21 cellular contexts compared by ENCODE assay signal in genomic region chr17:2309338-2310143, GRCh38. TPM values are rescaled to one million over a fixed set of nuclear protein-coding genes. Genes with fewer than 3 reads are reported as not detected.
A peak's percentile ranks its signal among the peaks of the same experiment; 100 is the strongest.
DNase-seq lines count a peak whose midpoint lies in the region; ATAC-seq, FAIRE-seq and TF ChIP-seq lines count a peak whose summit lies in the region.
"Had no signal": no experiment of that assay in that cellular context is flagged by ENCODE, and none has a peak within 500 bp of the region (broad histone marks: within the 10 kb centered on the region; RNA-seq: fewer than 3 reads in every experiment).

No MANE protein-coding gene starts in this region.

- H3K27me3 Mint-ChIP-seq in MCF 10A (ENCODE audit: insufficient read depth, unreplicated experiment) (no peaks in the 10 kb centered on the region), progenitor cell of endocrine pancreas (no peaks in the 10 kb centered on the region)
- H3K27me3 Mint-ChIP-seq in activated T-helper 17 cell treated with anti-CD3 and anti-CD28 coated beads, Interleukin-2, amount 50 U/mL, for 72 hours, result no peaks in the 10 kb centered on the region
- H3K27me3 Mint-ChIP-seq: memory B cell; stimulated activated naive B cell treated with anti-CD40 and anti-IgM and Interleukin-4, amounts not matched to agents 10 μg/mL and 1 μg/mL and 100 μg/mL, for 72 hours had no signal

- H2AFZ ChIP-seq in mammary epithelial cell (ENCODE audit: low read depth, low read length), result no peak overlapping the region

- no peaks in the 10 kb centered on the region for H4K20me1 ChIP-seq in mammary epithelial cell (ENCODE audit: insufficient read depth, low read length)

- H3K4me3 Mint-ChIP-seq in MCF 10A (ENCODE audit: unreplicated experiment), result no peak overlapping the region
- H3K4me3 Mint-ChIP-seq in activated T-helper 17 cell treated with anti-CD3 and anti-CD28 coated beads, Interleukin-2, amount 50 U/mL, for 72 hours, result no peak overlapping the region
- no peak overlapping the region for H3K4me3 Mint-ChIP-seq in progenitor cell of endocrine pancreas (ENCODE audit: low read depth)
- H3K4me3 Mint-ChIP-seq: memory B cell; neural crest cell; stimulated activated naive B cell treated with anti-CD40 and anti-IgM and Interleukin-4, amounts not matched to agents 10 μg/mL and 1 μg/mL and 100 μg/mL, for 72 hours; T-helper 1 cell treated with Interleukin-12 subunit alpha and Interleukin-12 subunit beta and Interleukin-4 antibody, amounts not matched to agents 30 μg/mL and 1 μg/mL, for 36 hours; WTC11 had no signal

- WGBS in mammary epithelial cell (ENCODE audit: low coverage, missing lambda C conversion rate), result 39% methylated on average over 6 of the region's 6 CpGs

- H3K27ac Mint-ChIP-seq in MCF 10A (ENCODE audit: low read depth, unreplicated experiment), result peak overlapping the region; percentile 18
- peak overlapping the region; percentile 10 for H3K27ac Mint-ChIP-seq in activated T-helper 17 cell treated with anti-CD3 and anti-CD28 coated beads, Interleukin-2, amount 50 U/mL, for 72 hours
- H3K27ac Mint-ChIP-seq in progenitor cell of endocrine pancreas, result peak overlapping the region; percentile 15
- H3K27ac Mint-ChIP-seq: memory B cell; stimulated activated naive B cell treated with anti-CD40 and anti-IgM and Interleukin-4, amounts not matched to agents 10 μg/mL and 1 μg/mL and 100 μg/mL, for 72 hours; T-helper 1 cell treated with Interleukin-12 subunit alpha and Interleukin-12 subunit beta and Interleukin-4 antibody, amounts not matched to agents 30 μg/mL and 1 μg/mL, for 36 hours; WTC11 had no signal

- in situ Hi-C loops in mammary epithelial cell (cut with MboI; ENCODE audit: low sequenced_read_pairs in 2 of 2), result no loop called here

- POLR2A ChIA-PET in MCF 10A (lab: Yijun Ruan, JAX), result interaction anchor here (1.0 kb wide), 1 partner anchor 26 kb away, joined by 6 read pairs; the partner anchor contains the start of gene TSR1

- dilution Hi-C loops in mammary epithelial cell (cut with HindIII; ENCODE audit: low sequenced_read_pairs), result no loop called here

- CTCF ChIA-PET in MCF 10A (lab: Yijun Ruan, JAX) (interaction anchor here (0.6 kb wide), 2 partner anchors 262 to 539 kb away, joined by 3 read pairs; no protein-coding TSS in a partner anchor), mammary epithelial cell (lab: Charles Lee; ENCODE audit: low non-redundant PET) (no interaction called here)

- H3K27ac ChIP-seq in mammary epithelial cell (ENCODE audit: insufficient read depth, low read depth, low read length), result no peak overlapping the region
- H3K27ac ChIP-seq: C4-2B, upper lobe of left lung had no signal

- no peak overlapping the region for H3K4me2 ChIP-seq in mammary epithelial cell (ENCODE audit: insufficient read depth, low read depth, low read length)

- H3K36me3 ChIP-seq in mammary epithelial cell (ENCODE audit: insufficient read depth, low read length), result no peaks in the 10 kb centered on the region
- H3K36me3 ChIP-seq: upper lobe of left lung had no signal

- no peaks in the 10 kb centered on the region for H3K9me3 Mint-ChIP-seq in MCF 10A (ENCODE audit: unreplicated experiment)
- no peaks in the 10 kb centered on the region for H3K9me3 Mint-ChIP-seq in activated T-helper 17 cell treated with anti-CD3 and anti-CD28 coated beads, Interleukin-2, amount 50 U/mL, for 72 hours
- no peaks in the 10 kb centered on the region for H3K9me3 Mint-ChIP-seq in progenitor cell of endocrine pancreas (ENCODE audit: low read depth)
- H3K9me3 Mint-ChIP-seq: memory B cell; neural crest cell; stimulated activated naive B cell treated with anti-CD40 and anti-IgM and Interleukin-4, amounts not matched to agents 10 μg/mL and 1 μg/mL and 100 μg/mL, for 72 hours; T-helper 1 cell treated with Interleukin-12 subunit alpha and Interleukin-12 subunit beta and Interleukin-4 antibody, amounts not matched to agents 30 μg/mL and 1 μg/mL, for 36 hours had no signal

- no peak for ATAC-seq in activated T-helper 17 cell treated with anti-CD3 and anti-CD28 coated beads, Interleukin-2, amount 50 U/mL, for 72 hours (replicated peaks)
- ATAC-seq in GM19467 (IDR thresholded peaks at IDR 0.05; ENCODE audit: unreplicated experiment), result no peak
- no peak for ATAC-seq in GM21360 (IDR thresholded peaks at IDR 0.05; ENCODE audit: unreplicated experiment)
- ATAC-seq: Right ventricle myocardium inferior; stimulated activated naive B cell treated with anti-CD40 and anti-IgM and Interleukin-4, amounts not matched to agents 10 μg/mL and 1 μg/mL and 100 μg/mL, for 72 hours; WTC11 had no signal

- TF ChIP-seq CTCF in MCF 10A (IDR thresholded peaks at IDR 0.05; ENCODE audit: unreplicated experiment), result no peak
- no peak for TF ChIP-seq CTCF in mammary epithelial cell (conservative IDR thresholded peaks at IDR 0.05 in 1 of 2, IDR thresholded peaks at IDR 0.05 in 1 of 2; ENCODE audit: extremely low read depth in 1 of 2, insufficient read depth in 1 of 2, low read depth in 1 of 2, low read length in 2 of 2)
- TF ChIP-seq CTCF in fibroblast of pulmonary artery (IDR thresholded peaks at IDR 0.05; ENCODE audit: low read length, missing control alignments), result no peak
- no peak for TF ChIP-seq CTCF in progenitor cell of endocrine pancreas (IDR thresholded peaks at IDR 0.05; ENCODE audit: unreplicated experiment)

- no TSS peak for BruUV-seq in MCF 10A (replicated peaks; lab: Mats Ljungman, UMichigan)
- no TSS peak for BruUV-seq in mammary epithelial cell (replicated peaks; lab: Mats Ljungman, UMichigan)

- H3K9ac ChIP-seq in mammary epithelial cell (ENCODE audit: insufficient read depth, low read length), result no peak overlapping the region

- peaks cover 28% of the 10 kb centered on the region for H3K79me2 ChIP-seq in mammary epithelial cell (ENCODE audit: insufficient read depth, low read length)

- DNase-seq in MCF 10A (ENCODE audit: unreplicated experiment) (no peak), mammary epithelial cell (no peak), fibroblast of pulmonary artery (ENCODE audit: low read depth) (peak; percentile 53), progenitor cell of endocrine pancreas (ENCODE audit: low spot score, unreplicated experiment) (no peak), GM12891 (ENCODE audit: insufficient read length, low spot score) (no peak)
- DNase-seq: DMS153; HCEC 1CT; NCI-H146; NCI-H510A; stimulated activated naive B cell treated with anti-CD40 and anti-IgM and Interleukin-4, amounts not matched to agents 10 μg/mL and 1 μg/mL and 100 μg/mL, for 72 hours; upper lobe of left lung had no signal

- H3K4me1 ChIP-seq in mammary epithelial cell (ENCODE audit: insufficient read depth, low read length), result no peaks in the 10 kb centered on the region

- no peak for FAIRE-seq in GM12891 (lab: Jason Lieb, UNC)
- FAIRE-seq: A204.1 had no signal

- no peak for TF ChIP-seq POLR2A in GM12891 (IDR thresholded peaks at IDR 0.05; ENCODE audit: low read depth, low read length)

- H3K4me3 ChIP-seq in mammary epithelial cell (replicated peaks in 1 of 3; ENCODE audit: insufficient read depth in 1 of 3, low read depth in 2 of 3, low read length in 3 of 3), result no peak overlapping the region
- H3K4me3 ChIP-seq in fibroblast of pulmonary artery (replicated peaks; ENCODE audit: low read depth, low read length), result no peak overlapping the region
- H3K4me3 ChIP-seq: upper lobe of left lung had no signal

- H3K36me3 Mint-ChIP-seq in MCF 10A (ENCODE audit: insufficient read depth, unreplicated experiment), result peaks cover 20% of the 10 kb centered on the region
- peaks cover 12% of the 10 kb centered on the region for H3K36me3 Mint-ChIP-seq in activated T-helper 17 cell treated with anti-CD3 and anti-CD28 coated beads, Interleukin-2, amount 50 U/mL, for 72 hours (ENCODE audit: low read depth)
- no peaks in the 10 kb centered on the region for H3K36me3 Mint-ChIP-seq in progenitor cell of endocrine pancreas (ENCODE audit: insufficient read depth)
- H3K36me3 Mint-ChIP-seq: memory B cell had no signal

- H3K27me3 ChIP-seq in mammary epithelial cell (ENCODE audit: insufficient read depth, low read length), result no peaks in the 10 kb centered on the region
- H3K27me3 ChIP-seq: upper lobe of left lung had no signal

- intact Hi-C loops in MCF 10A (cut with micrococcal nuclease) (no loop called here), mammary epithelial cell (cut with micrococcal nuclease) (no loop called here)

- H3K9me3 ChIP-seq in mammary epithelial cell (replicated peaks; ENCODE audit: insufficient read depth, low read length), result no peaks in the 10 kb centered on the region
- H3K9me3 ChIP-seq: upper lobe of left lung had no signal

- H3K4me1 Mint-ChIP-seq in MCF 10A (ENCODE audit: insufficient read depth, unreplicated experiment) (peaks cover 12% of the 10 kb centered on the region), progenitor cell of endocrine pancreas (ENCODE audit: low read depth) (peaks cover 2% of the 10 kb centered on the region)
- peaks cover 16% of the 10 kb centered on the region for H3K4me1 Mint-ChIP-seq in activated T-helper 17 cell treated with anti-CD3 and anti-CD28 coated beads, Interleukin-2, amount 50 U/mL, for 72 hours
- H3K4me1 Mint-ChIP-seq: WTC11 had no signal

TF ChIP-seq in GM12891, 5 proteins besides CTCF, POLR2A, EP300 and RAD21 (continues in another document):
- TF ChIP-seq TAF1 (IDR thresholded peaks at IDR 0.05; ENCODE audit: low read depth, low read length), result no peak

RNA-seq across cellular contexts. Expression of gene SRR, which starts 5.8 kb away (rescaled TPM):
- total RNA-seq in MCF 10A (2022) (7.7 and 16.6 TPM in 2 replicates), mammary epithelial cell (10 to 100 TPM in 1 of 2 donors, 1 to 10 TPM in 1; 9.8 to 18.5 TPM), progenitor cell of endocrine pancreas (15.2 and 16.5 TPM in 2 replicates)
- polyA plus RNA-seq in mammary epithelial cell, result 23.6 TPM
- 60.3 TPM for polyA minus RNA-seq in mammary epithelial cell
- total RNA-seq in activated T-helper 17 cell treated with anti-CD3 and anti-CD28 coated beads, Interleukin-2, amount 50 U/mL, for 72 hours, result 10 to 100 TPM; 11.8 to 19.1 TPM
- polyA plus RNA-seq in GM12891 (2012; ENCODE audit: low read depth, missing spikeins), result 18.4 TPM

RNA-seq across cellular contexts. Expression of gene SMG6, which starts 6.0 kb away (rescaled TPM):
- total RNA-seq in MCF 10A (2022), result 17.0 and 23.2 TPM in 2 replicates
- total RNA-seq in mammary epithelial cell, result 10 to 100 TPM; 22.8 to 27.7 TPM
- 6.1 TPM for polyA plus RNA-seq in mammary epithelial cell
- polyA minus RNA-seq in mammary epithelial cell, result 129 TPM
- 10 to 100 TPM; 39.0 to 52.8 TPM for total RNA-seq in activated T-helper 17 cell treated with anti-CD3 and anti-CD28 coated beads, Interleukin-2, amount 50 U/mL, for 72 hours
- total RNA-seq in progenitor cell of endocrine pancreas, result 44.5 and 47.7 TPM in 2 replicates
- polyA plus RNA-seq in GM12891 (2012; ENCODE audit: low read depth, missing spikeins), result 26.3 TPM

RNA-seq across cellular contexts. Expression of gene TSR1, which starts 26.7 kb away (rescaled TPM):
- total RNA-seq in MCF 10A (2022) (44.3 and 61.5 TPM in 2 replicates), mammary epithelial cell (10 to 100 TPM; 51.0 to 51.5 TPM), progenitor cell of endocrine pancreas (33.5 and 36.2 TPM in 2 replicates)
- 15.9 TPM for polyA plus RNA-seq in mammary epithelial cell
- 23.9 TPM for polyA minus RNA-seq in mammary epithelial cell
- total RNA-seq in activated T-helper 17 cell treated with anti-CD3 and anti-CD28 coated beads, Interleukin-2, amount 50 U/mL, for 72 hours, result 10 to 100 TPM; 48.8 to 77.1 TPM
- 32.4 TPM for polyA plus RNA-seq in GM12891 (2012; ENCODE audit: low read depth, missing spikeins)

RNA-seq across cellular contexts. Expression of gene SGSM2, which starts 27.8 kb away (rescaled TPM):
- total RNA-seq in MCF 10A (2022) (26.5 and 35.1 TPM in 2 replicates), mammary epithelial cell (10 to 100 TPM; 28.2 to 32.5 TPM), progenitor cell of endocrine pancreas (117 and 127 TPM in 2 replicates)
- polyA plus RNA-seq in mammary epithelial cell, result 24.4 TPM
- polyA minus RNA-seq in mammary epithelial cell, result 30.1 TPM
- 10 to 100 TPM; 35.2 to 43.4 TPM for total RNA-seq in activated T-helper 17 cell treated with anti-CD3 and anti-CD28 coated beads, Interleukin-2, amount 50 U/mL, for 72 hours
- 35.4 TPM for polyA plus RNA-seq in GM12891 (2012; ENCODE audit: low read depth, missing spikeins)
